ENCODE assay signal across 9 cellular contexts in genomic region chr1:27883536-27884181, GRCh38. TPM values are rescaled to one million over a fixed set of nuclear protein-coding genes. Genes with fewer than 3 reads are reported as not detected.
DNase-seq lines count a peak whose midpoint lies in the region; ATAC-seq and FAIRE-seq lines count a peak whose summit lies in the region.
"Had no signal": no experiment of that assay in that cellular context is flagged by ENCODE, and none has a peak within 500 bp of the region (broad histone marks: within the 10 kb centered on the region; RNA-seq: fewer than 3 reads in every experiment).

No MANE protein-coding gene starts in this region.

- no peak overlapping the region for H3K4me3 Mint-ChIP-seq in activated T-helper 2 cell treated with anti-CD3 and anti-CD28 coated beads, Interferon-gamma antibody, Interleukin-2, Interleukin-4, amounts not matched to agents 10 μg/mL and 5 μg/mL and 100 μg/mL, durations not matched to agents 14 hours and 24 hours and 36 hours (ENCODE audit: low read depth)

- peaks cover 0 to 10% (median 0%) of the 10 kb centered on the region in 3 donors for H3K4me1 ChIP-seq in skeletal muscle tissue (ENCODE audit: control insufficient read depth in 3 of 3, insufficient read depth in 3 of 3, low read length in 3 of 3)

- FAIRE-seq in HTR-8/SVneo (lab: Jason Lieb, UNC), result no peak

- H3K27me3 Mint-ChIP-seq in activated T-helper 2 cell treated with anti-CD3 and anti-CD28 coated beads, Interferon-gamma antibody, Interleukin-2, Interleukin-4, amounts not matched to agents 10 μg/mL and 5 μg/mL and 100 μg/mL, durations not matched to agents 14 hours and 24 hours and 36 hours (ENCODE audit: low read depth), result no peaks in the 10 kb centered on the region

- H3K27ac Mint-ChIP-seq in activated T-helper 2 cell treated with anti-CD3 and anti-CD28 coated beads, Interferon-gamma antibody, Interleukin-2, Interleukin-4, amounts not matched to agents 10 μg/mL and 5 μg/mL and 100 μg/mL, durations not matched to agents 14 hours and 24 hours and 36 hours, result peak overlapping the region; percentile 35

- peak overlapping the region; percentile 36 for H3K27ac ChIP-seq in skeletal muscle tissue (ENCODE audit: low read depth, low read length)

- peaks cover 0 to 2% (median 0%) of the 10 kb centered on the region in 3 donors for H3K36me3 ChIP-seq in skeletal muscle tissue (ENCODE audit: control insufficient read depth in 3 of 3, insufficient read depth in 3 of 3, low read length in 3 of 3)

- no peak overlapping the region for H3K9ac ChIP-seq in skeletal muscle tissue (ENCODE audit: low read depth in 1 of 3, low read length in 3 of 3)

- intact Hi-C loops in activated T-helper 2 cell treated with anti-CD3 and anti-CD28 coated beads, Interferon-gamma antibody, Interleukin-2, Interleukin-4, amounts not matched to agents 10 μg/mL and 5 μg/mL and 100 μg/mL, durations not matched to agents 14 hours and 24 hours and 36 hours (cut with micrococcal nuclease), result no loop called here

- H3K4me1 Mint-ChIP-seq in activated T-helper 2 cell treated with anti-CD3 and anti-CD28 coated beads, Interferon-gamma antibody, Interleukin-2, Interleukin-4, amounts not matched to agents 10 μg/mL and 5 μg/mL and 100 μg/mL, durations not matched to agents 14 hours and 24 hours and 36 hours (ENCODE audit: low read depth), result peaks cover 50% of the 10 kb centered on the region

- DNase-seq in activated T-helper 2 cell treated with anti-CD3 and anti-CD28 coated beads, Interferon-gamma antibody, Interleukin-2, Interleukin-4, amounts not matched to agents 10 μg/mL and 5 μg/mL and 100 μg/mL, durations not matched to agents 14 hours and 24 hours and 36 hours (ENCODE audit: low spot score), result no peak
- DNase-seq in DMS53 treated with DMSO at 0.1 percent for 48 hours (lab: John Stamatoyannopoulos, UW; ENCODE audit: unreplicated experiment) (no peak), NCI-H2029 (lab: John Stamatoyannopoulos, UW) (no peak), HTR-8/SVneo (ENCODE audit: insufficient read length, low spot score) (no peak)
- DNase-seq: dermis blood vessel endothelial cell had no signal

- H3K4me3 ChIP-seq in skeletal muscle tissue (ENCODE audit: low read length in 3 of 3), result no peak overlapping the region

- H3K9me3 ChIP-seq in skeletal muscle tissue (ENCODE audit: control insufficient read depth in 3 of 3, low read length in 3 of 3), result no peaks in the 10 kb centered on the region

- no peaks in the 10 kb centered on the region for H3K9me3 Mint-ChIP-seq in activated T-helper 2 cell treated with anti-CD3 and anti-CD28 coated beads, Interferon-gamma antibody, Interleukin-2, Interleukin-4, amounts not matched to agents 10 μg/mL and 5 μg/mL and 100 μg/mL, durations not matched to agents 14 hours and 24 hours and 36 hours

- ATAC-seq in GM18909 (IDR thresholded peaks at IDR 0.05; ENCODE audit: poor library complexity, unreplicated experiment), result peak; percentile 38
- ATAC-seq in HG02938 (IDR thresholded peaks at IDR 0.05; ENCODE audit: unreplicated experiment), result peak; percentile 30
- no peak for ATAC-seq in GM21737 (IDR thresholded peaks at IDR 0.05; ENCODE audit: unreplicated experiment)

- peaks cover 0 to 4% (median 0%) of the 10 kb centered on the region in 3 donors for H3K27me3 ChIP-seq in skeletal muscle tissue (ENCODE audit: control insufficient read depth in 3 of 3, insufficient read depth in 3 of 3, low read length in 3 of 3)

- peaks cover 78% of the 10 kb centered on the region for H3K36me3 Mint-ChIP-seq in activated T-helper 2 cell treated with anti-CD3 and anti-CD28 coated beads, Interferon-gamma antibody, Interleukin-2, Interleukin-4, amounts not matched to agents 10 μg/mL and 5 μg/mL and 100 μg/mL, durations not matched to agents 14 hours and 24 hours and 36 hours (ENCODE audit: low read depth)

RNA-seq across cellular contexts. Expression of gene THEMIS2, which starts 11.3 kb away (rescaled TPM):
- total RNA-seq in activated T-helper 2 cell treated with anti-CD3 and anti-CD28 coated beads, Interferon-gamma antibody, Interleukin-2, Interleukin-4, amounts not matched to agents 10 μg/mL and 5 μg/mL and 100 μg/mL, durations not matched to agents 14 hours and 24 hours and 36 hours, result 25.1 and 29.1 TPM in 2 replicates
- total RNA-seq in skeletal muscle tissue, result 4.7 TPM

RNA-seq across cellular contexts. Expression of gene RPA2, which starts 30.7 kb away (rescaled TPM):
- total RNA-seq in activated T-helper 2 cell treated with anti-CD3 and anti-CD28 coated beads, Interferon-gamma antibody, Interleukin-2, Interleukin-4, amounts not matched to agents 10 μg/mL and 5 μg/mL and 100 μg/mL, durations not matched to agents 14 hours and 24 hours and 36 hours, result 80.7 and 80.8 TPM in 2 replicates
- 83.0 TPM for total RNA-seq in skeletal muscle tissue

RNA-seq across cellular contexts. Expression of gene SMPDL3B, which starts 51.1 kb away (rescaled TPM):
- 0.37 and 0.44 TPM in 2 replicates for total RNA-seq in activated T-helper 2 cell treated with anti-CD3 and anti-CD28 coated beads, Interferon-gamma antibody, Interleukin-2, Interleukin-4, amounts not matched to agents 10 μg/mL and 5 μg/mL and 100 μg/mL, durations not matched to agents 14 hours and 24 hours and 36 hours
- not detected for total RNA-seq in skeletal muscle tissue

RNA-seq across cellular contexts. Expression of gene PPP1R8, which starts 53.1 kb away (rescaled TPM):
- 67.3 and 71.8 TPM in 2 replicates for total RNA-seq in activated T-helper 2 cell treated with anti-CD3 and anti-CD28 coated beads, Interferon-gamma antibody, Interleukin-2, Interleukin-4, amounts not matched to agents 10 μg/mL and 5 μg/mL and 100 μg/mL, durations not matched to agents 14 hours and 24 hours and 36 hours
- 42.3 TPM for total RNA-seq in skeletal muscle tissue
